Comparison of ENCODE assay signal across 8 cellular contexts in the genomic region with DNA sequence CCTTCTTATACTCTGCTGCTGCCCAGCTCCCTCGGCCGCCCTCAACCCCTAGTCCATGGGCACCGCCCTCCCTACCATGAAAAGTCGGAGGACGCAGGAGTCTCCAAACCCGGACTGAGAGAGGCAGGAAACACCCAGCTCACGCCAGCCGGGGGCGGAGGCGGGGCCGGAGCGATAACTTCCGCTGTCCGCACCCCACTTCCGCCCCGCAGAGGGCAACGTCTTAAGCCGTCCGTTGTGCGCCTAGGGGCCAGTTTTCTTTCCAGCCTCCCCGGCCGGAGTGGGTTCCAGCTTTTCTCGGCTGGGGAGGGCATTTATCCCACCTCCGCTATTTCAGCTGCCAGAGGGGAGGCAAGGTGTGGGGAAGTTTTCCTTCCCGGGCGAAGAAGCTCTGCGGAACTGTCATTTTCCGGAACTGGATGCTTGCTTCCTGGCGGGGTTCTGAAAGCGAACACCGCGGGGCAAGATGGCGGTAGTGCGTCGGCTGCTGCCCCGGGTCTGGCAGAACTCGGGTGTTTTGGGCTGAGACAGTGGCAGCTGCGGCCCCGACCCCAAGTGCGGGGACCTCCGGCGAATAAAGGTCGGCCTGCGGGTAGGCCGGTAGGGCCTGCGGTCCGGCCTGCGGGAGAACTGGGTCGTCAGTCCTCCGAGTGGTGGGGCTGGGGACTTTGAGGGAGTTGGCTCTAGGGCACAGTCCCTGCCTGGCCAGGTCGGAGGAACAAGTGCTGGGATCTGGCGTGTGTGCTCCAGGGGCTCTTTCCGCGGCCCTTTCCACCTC. TPM values are rescaled to one million over a fixed set of nuclear protein-coding genes. Genes with fewer than 3 reads are reported as not detected.
DNase-seq lines count a peak whose midpoint lies in the region; ATAC-seq, FAIRE-seq and TF ChIP-seq lines count a peak whose summit lies in the region.

A gene with protein sequence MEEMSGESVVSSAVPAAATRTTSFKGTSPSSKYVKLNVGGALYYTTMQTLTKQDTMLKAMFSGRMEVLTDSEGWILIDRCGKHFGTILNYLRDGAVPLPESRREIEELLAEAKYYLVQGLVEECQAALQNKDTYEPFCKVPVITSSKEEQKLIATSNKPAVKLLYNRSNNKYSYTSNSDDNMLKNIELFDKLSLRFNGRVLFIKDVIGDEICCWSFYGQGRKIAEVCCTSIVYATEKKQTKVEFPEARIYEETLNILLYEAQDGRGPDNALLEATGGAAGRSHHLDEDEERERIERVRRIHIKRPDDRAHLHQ (minus strand): TSS at position 116 of the 778 bp plus-strand sequence. CDS start 38 bp downstream, at position 78.
Gene UBE3B, plus strand, starts transcription at position 450 of the 778 bp plus-strand sequence. CDS start 5,918 bp downstream, outside the sequence.

- DNase-seq in DMS 273 treated with DMSO at 0.1 percent for 48 hours (lab: John Stamatoyannopoulos, UW) (peak; percentile 43), OCI-LY7 (ENCODE audit: low spot score) (peak; percentile 93), endothelial cell of umbilical vein (ENCODE audit: low read depth, low spot score) (peak; percentile 86), middle frontal gyrus (ENCODE audit: extremely low spot score, low spot score) (peak; percentile 79)
- peak; percentile 93 for DNase-seq in activated CD8-positive, alpha-beta memory T cell treated with anti-CD3 and anti-CD28 coated beads, Interleukin-2, amount 50 U/mL, for 48 hours
- DNase-seq in stimulated activated CD8-positive, alpha-beta memory T cell treated with anti-CD3 and anti-CD28 coated beads, Interleukin-2, amount 100 ng/mL, for 1 hour (ENCODE audit: low read depth in 2 of 2) = peak; percentile 73 to 74

- H3K4me1 Mint-ChIP-seq in IgD-negative memory B cell = peaks cover 26 to 43% (median 30%) of the 10 kb centered on the region in 3 donors

- no peaks in the 10 kb centered on the region for H3K27me3 ChIP-seq in endothelial cell of umbilical vein (ENCODE audit: control insufficient read depth in 2 of 2, insufficient read depth in 2 of 2, low read length in 2 of 2)

- H3K4me3 ChIP-seq in OCI-LY7 (ENCODE audit: low read depth, low read length, poor library complexity, severe bottlenecking) (peak within 1 kb of the TSS; percentile 92), endothelial cell of umbilical vein (replicated peaks in 1 of 3; ENCODE audit: insufficient read depth in 1 of 3, low read depth in 1 of 3, low read length in 3 of 3) (peak within 1 kb of the TSS; percentile 91 to 97 (median 92))

- H3K36me3 Mint-ChIP-seq in IgD-negative memory B cell = no peaks in the 10 kb centered on the region

- peak within 1 kb of the TSS; percentile 96 to 100 (median 98) for H3K4me3 Mint-ChIP-seq in IgD-negative memory B cell

- H3K9me3 Mint-ChIP-seq in IgD-negative memory B cell = no peaks in the 10 kb centered on the region

- BruUV-seq in OCI-LY7 (replicated peaks; lab: Mats Ljungman, UMichigan) = no TSS peak
- BruUV-seq in endothelial cell of umbilical vein (replicated peaks; lab: Mats Ljungman, UMichigan) = no TSS peak

- intact Hi-C loops in OCI-LY7 (cut with micrococcal nuclease; ENCODE audit: unreplicated experiment) = no loop called here
- intact Hi-C loops in endothelial cell of umbilical vein (cut with micrococcal nuclease) = loop anchor here (1.0 to 5.0 kb wide), 3 partner anchors 14 to 95 kb away; partner anchors contain the start of genes MMAB and MVK

- TF ChIP-seq POLR2A in endothelial cell of umbilical vein (IDR thresholded peaks at IDR 0.05; ENCODE audit: low read depth, low read length) = peak; percentile 79

- peaks cover 22% of the 10 kb centered on the region for H3K4me1 ChIP-seq in OCI-LY7 (ENCODE audit: insufficient read depth, low read length, poor library complexity, severe bottlenecking)
- H3K4me1 ChIP-seq in endothelial cell of umbilical vein (ENCODE audit: control insufficient read depth, extremely low read depth, insufficient read depth, low read length) = peaks cover 19% of the 10 kb centered on the region

- TF ChIP-seq CTCF in OCI-LY7 (conservative IDR thresholded peaks at IDR 0.05; ENCODE audit: low read length) = no peak
- no peak for TF ChIP-seq CTCF in endothelial cell of umbilical vein (IDR thresholded peaks at IDR 0.05; ENCODE audit: extremely low read depth in 1 of 2, insufficient read depth in 1 of 2, low read depth in 1 of 2, low read length in 2 of 2)

- H3K9me3 ChIP-seq in OCI-LY7 (ENCODE audit: low read length) (no peaks in the 10 kb centered on the region), endothelial cell of umbilical vein (replicated peaks; ENCODE audit: control insufficient read depth, insufficient read depth, low read length) (no peaks in the 10 kb centered on the region)

- peak within 1 kb of the TSS; percentile 98 for H3K9ac ChIP-seq in endothelial cell of umbilical vein (replicated peaks; ENCODE audit: extremely low read depth, insufficient read depth, low read length)

- dilution Hi-C loops in endothelial cell of umbilical vein (cut with MboI; ENCODE audit: extremely low pct_ligation_motif_present, low sequenced_read_pairs) = no loop called here

- no peaks in the 10 kb centered on the region for H3K9me2 ChIP-seq in OCI-LY7 (ENCODE audit: insufficient read depth, low read length)

- FAIRE-seq in endothelial cell of umbilical vein (lab: Jason Lieb, UNC) = peak; percentile 85

- no peaks in the 10 kb centered on the region for H3K27me3 Mint-ChIP-seq in IgD-negative memory B cell

- H3K4me2 ChIP-seq in OCI-LY7 (ENCODE audit: low read length) (peak within 1 kb of the TSS; percentile 83), endothelial cell of umbilical vein (ENCODE audit: insufficient read depth, low read length) (peak within 1 kb of the TSS; percentile 93)

- H3K27ac ChIP-seq in OCI-LY7 (ENCODE audit: low read depth, low read length, poor library complexity, severe bottlenecking) (peak within 1 kb of the TSS; percentile 44), endothelial cell of umbilical vein (ENCODE audit: insufficient read depth, low read depth, low read length) (peak within 1 kb of the TSS; percentile 98)

- peak; percentile 90 for ATAC-seq in GM21576 (IDR thresholded peaks at IDR 0.05; ENCODE audit: unreplicated experiment)

- H2AFZ ChIP-seq in OCI-LY7 (ENCODE audit: low read length) (peak within 1 kb of the TSS; percentile 60), endothelial cell of umbilical vein (ENCODE audit: low read depth, low read length) (peak within 1 kb of the TSS; percentile 98)

- H3K27ac Mint-ChIP-seq in IgD-negative memory B cell = peak within 1 kb of the TSS; percentile 94 to 99 (median 99)

- H3K79me2 ChIP-seq in OCI-LY7 (ENCODE audit: insufficient read depth, low read depth, low read length) (peaks cover 54% of the 10 kb centered on the region), endothelial cell of umbilical vein (ENCODE audit: control insufficient read depth, insufficient read depth, low read length) (peaks cover 66% of the 10 kb centered on the region)

- H3K36me3 ChIP-seq in OCI-LY7 (ENCODE audit: insufficient read depth, low read length) (no peaks in the 10 kb centered on the region), endothelial cell of umbilical vein (ENCODE audit: control insufficient read depth in 2 of 2, extremely low read depth in 1 of 2, insufficient read depth in 2 of 2, low read length in 2 of 2) (peaks cover 0 to 2% of the 10 kb centered on the region in 2 experiments)

- no peaks in the 10 kb centered on the region for H3K9me1 ChIP-seq in endothelial cell of umbilical vein (replicated peaks; ENCODE audit: control insufficient read depth, extremely low read depth, insufficient read depth, low read length)

- CTCF ChIA-PET in OCI-LY7 (lab: Charles Lee; ENCODE audit: unreplicated experiment) (no interaction called here), endothelial cell of umbilical vein (lab: Charles Lee) (interaction anchor here (0.6 to 10.1 kb wide), 7 partner anchors 14 to 1256 kb away, joined by 3 to 91 read pairs (median 6); no protein-coding TSS in a partner anchor)

- POLR2A ChIA-PET in OCI-LY7 (lab: Charles Lee) (interaction anchor here (0.6 to 1.3 kb wide), 2 partner anchors 16 to 31 kb away, joined by 3 read pairs; no protein-coding TSS in a partner anchor), endothelial cell of umbilical vein (lab: Charles Lee) (interaction anchor here (0.7 to 1.4 kb wide), 5 partner anchors 11 to 45 kb away, joined by 3 to 11 read pairs (median 3); no protein-coding TSS in a partner anchor)

- H4K20me1 ChIP-seq in OCI-LY7 (ENCODE audit: insufficient read depth, low read length) (peaks cover 8% of the 10 kb centered on the region; the same call in 1 of the 2 replicates), endothelial cell of umbilical vein (replicated peaks; ENCODE audit: control insufficient read depth, extremely low read depth, insufficient read depth, low read length) (no peaks in the 10 kb centered on the region)

TF ChIP-seq in endothelial cell of umbilical vein, 7 proteins besides CTCF, POLR2A, EP300 and RAD21:
- TF ChIP-seq POLR2AphosphoS5 (IDR thresholded peaks at IDR 0.05; ENCODE audit: insufficient read depth, low read depth, low read length) = peak; percentile 54
- no peak for TF ChIP-seq EZH2 (IDR thresholded peaks at IDR 0.05; ENCODE audit: borderline replicate concordance, low read depth, low read length, severe bottlenecking)

RNA-seq across cellular contexts. Expression of the first gene that starts in this region (rescaled TPM):
- polyA plus RNA-seq in IgD-negative memory B cell (18.3 TPM), endothelial cell of umbilical vein (105 and 112 TPM in 2 replicates)
- total RNA-seq in OCI-LY7 (2014; rRNA removed; shearing (Covaris generic)) = 26.4 and 28.1 TPM in 2 replicates
- total RNA-seq in OCI-LY7 (2022) (43.5 and 45.7 TPM in 2 replicates), endothelial cell of umbilical vein (92.8 and 101 TPM in 2 replicates)
- 69.4 and 77.1 TPM in 2 replicates for polyA plus RNA-seq in endothelial cell of umbilical vein (2011; cell fraction: cytosol; rRNA removed)
- 129 and 139 TPM in 2 replicates for polyA plus RNA-seq in endothelial cell of umbilical vein (2011; cell fraction: nucleus; rRNA removed)
- 61.2 and 64.9 TPM in 2 replicates for polyA plus RNA-seq in endothelial cell of umbilical vein (2012)
- 301 and 328 TPM in 2 replicates for polyA minus RNA-seq in endothelial cell of umbilical vein
- 24.1 TPM for polyA minus RNA-seq in endothelial cell of umbilical vein (2011; cell fraction: cytosol; rRNA and poly(A)+ RNA removed)
- polyA minus RNA-seq in endothelial cell of umbilical vein (2011; cell fraction: nucleus; rRNA and poly(A)+ RNA removed) = 140 and 147 TPM in 2 replicates

RNA-seq across cellular contexts. Expression of gene UBE3B, which starts in this region (rescaled TPM):
- 23.3 TPM for polyA plus RNA-seq in IgD-negative memory B cell
- total RNA-seq in OCI-LY7 (2014; rRNA removed; shearing (Covaris generic)) = 21.2 and 32.6 TPM in 2 replicates
- total RNA-seq in OCI-LY7 (2022) = 27.8 and 32.7 TPM in 2 replicates
- total RNA-seq in endothelial cell of umbilical vein = 32.7 and 40.8 TPM in 2 replicates
- polyA plus RNA-seq in endothelial cell of umbilical vein = 23.8 and 24.9 TPM in 2 replicates
- polyA plus RNA-seq in endothelial cell of umbilical vein (2011; cell fraction: cytosol; rRNA removed) = 21.9 and 25.3 TPM in 2 replicates
- polyA plus RNA-seq in endothelial cell of umbilical vein (2011; cell fraction: nucleus; rRNA removed) = 63.7 and 64.5 TPM in 2 replicates
- 22.6 and 22.7 TPM in 2 replicates for polyA plus RNA-seq in endothelial cell of umbilical vein (2012)
- polyA minus RNA-seq in endothelial cell of umbilical vein = 70.4 and 81.6 TPM in 2 replicates
- 14.2 TPM for polyA minus RNA-seq in endothelial cell of umbilical vein (2011; cell fraction: cytosol; rRNA and poly(A)+ RNA removed)
- polyA minus RNA-seq in endothelial cell of umbilical vein (2011; cell fraction: nucleus; rRNA and poly(A)+ RNA removed) = 35.0 and 48.9 TPM in 2 replicates

Comparison
In these comparisons a context has a peak if more than half of its experiments do, and no peak if none do; other contexts are left out.
1. Peak in every context shown above with its lines: DNase-seq, ATAC-seq, H3K4me3 ChIP-seq and H3K27ac ChIP-seq.
2. DNase-seq: peak in every context shown above with its lines; median percentile 93 in OCI-LY7; 93 in activated CD8-positive, alpha-beta memory T cell treated with anti-CD3 and anti-CD28 coated beads, Interleukin-2, amount 50 U/mL, for 48 hours; 86 in endothelial cell of umbilical vein; 79 in middle frontal gyrus; 74 in stimulated activated CD8-positive, alpha-beta memory T cell treated with anti-CD3 and anti-CD28 coated beads, Interleukin-2, amount 100 ng/mL, for 1 hour; 43 in DMS 273 treated with DMSO at 0.1 percent for 48 hours.